Comparison of ENCODE assay signal across 8 cellular contexts in the genomic region with DNA sequence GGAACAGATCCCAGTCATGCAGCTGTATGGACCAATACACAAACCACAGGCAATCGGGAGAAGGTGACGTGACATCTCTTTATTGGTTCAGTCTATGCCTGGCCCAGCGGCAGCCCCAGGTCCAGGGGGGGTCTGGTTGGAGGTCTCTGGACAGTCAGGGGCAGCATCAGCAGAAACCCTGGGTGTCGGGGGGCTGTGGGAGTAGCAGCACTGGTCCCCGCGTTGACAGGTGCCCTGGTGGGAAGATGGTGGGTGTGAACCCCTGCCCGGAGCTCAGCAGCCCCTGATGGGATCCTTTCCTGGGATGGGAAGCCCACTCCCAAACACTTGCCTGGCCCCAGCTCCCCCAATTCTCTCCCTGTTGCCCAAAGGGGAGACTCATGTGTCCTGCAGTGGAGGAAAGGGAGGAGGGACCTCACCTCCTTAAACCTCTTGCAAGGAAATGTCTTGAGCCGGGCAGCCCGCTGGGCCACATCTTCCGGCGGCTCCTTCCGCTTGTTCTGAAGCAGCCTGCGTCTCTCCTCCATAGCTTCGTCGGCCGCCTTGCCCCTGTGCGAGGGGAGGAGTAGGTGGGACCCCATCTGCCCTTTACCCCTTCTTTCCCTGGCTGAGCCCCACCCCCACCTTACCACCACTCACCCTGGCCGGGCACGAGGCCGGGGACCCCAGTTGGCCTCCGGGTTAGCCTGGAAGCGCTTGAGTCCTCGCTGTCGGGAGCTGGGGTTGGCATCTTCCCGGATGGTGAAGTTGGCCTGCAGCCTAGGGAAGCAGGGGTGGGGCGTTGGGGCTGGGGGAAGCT. TPM values are rescaled to one million over a fixed set of nuclear protein-coding genes. Genes with fewer than 3 reads are reported as not detected.
A peak's percentile ranks its signal among the peaks of the same experiment; 100 is the strongest.
DNase-seq lines count a peak whose midpoint lies in the region; ATAC-seq and TF ChIP-seq lines count a peak whose summit lies in the region.

No MANE protein-coding gene starts in this region.

- no peaks in the 10 kb centered on the region for H3K36me3 Mint-ChIP-seq in glutamatergic neuron (ENCODE audit: unreplicated experiment)

- 67 to 82% (median 72%) methylated on average over 22 to 26 of the region's 26 CpGs for WGBS in heart left ventricle, 4 donors
- WGBS in tibial nerve, 2 donors = 63 to 69% methylated on average over 26 of the region's 26 CpGs

- ATAC-seq in heart left ventricle (no peak), esophagus mucosa (no peak)

- H3K36me3 ChIP-seq in heart left ventricle = peaks cover 0 to 23% (median 14%) of the 10 kb centered on the region in 9 donors
- H3K36me3 ChIP-seq in tibial nerve = peaks cover 0 to 46% (median 0%) of the 10 kb centered on the region in 3 donors

- H3K4me3 ChIP-seq in heart left ventricle (peak overlapping the region in 8 of 12 donors; percentile 18 to 60 (median 28)), tibial nerve (peak overlapping the region in 2 of 4 donors; percentile 34 to 35)

- H3K27ac ChIP-seq in heart left ventricle (peak overlapping the region; percentile 38 to 98 (median 92)), tibial nerve (peak overlapping the region in 3 of 4 donors; percentile 46 to 93 (median 81))

- TF ChIP-seq CTCF in heart left ventricle (IDR thresholded peaks at IDR 0.05) (peak in 1 of 12 donors; percentile 1), glutamatergic neuron (IDR thresholded peaks at IDR 0.05; ENCODE audit: partially characterized antibody, unreplicated experiment) (peak; percentile 39), tibial nerve (IDR thresholded peaks at IDR 0.05) (peak in 1 of 5 experiments; percentile 17)

- H3K4me1 Mint-ChIP-seq in glutamatergic neuron (ENCODE audit: low read depth, unreplicated experiment) = no peaks in the 10 kb centered on the region

- no peak for TF ChIP-seq EP300 in tibial nerve (IDR thresholded peaks at IDR 0.05)

- no peak for TF ChIP-seq POLR2A in heart left ventricle (IDR thresholded peaks at IDR 0.05)
- no peak for TF ChIP-seq POLR2A in tibial nerve (IDR thresholded peaks at IDR 0.05)

- H3K27me3 ChIP-seq in heart left ventricle (no peaks in the 10 kb centered on the region), tibial nerve (no peaks in the 10 kb centered on the region)

- peaks cover 3% of the 10 kb centered on the region for H3K9me3 Mint-ChIP-seq in glutamatergic neuron (ENCODE audit: unreplicated experiment)

- H3K27ac Mint-ChIP-seq in glutamatergic neuron (ENCODE audit: unreplicated experiment) = no peak overlapping the region

- no peak overlapping the region for H3K4me3 Mint-ChIP-seq in glutamatergic neuron (ENCODE audit: unreplicated experiment)

- intact Hi-C loops in heart left ventricle (cut with DNase I) (loop anchor here in 7 of 10 donors (2.0 to 5.0 kb wide), 3 partner anchors 46 to 157 kb away; a partner anchor contains a TSS), cardiac septum (cut with DNase I) (no loop called here)

- H3K9me3 ChIP-seq in heart left ventricle (no peaks in the 10 kb centered on the region), tibial nerve (no peaks in the 10 kb centered on the region)

- DNase-seq in heart left ventricle (peak in 1 of 5 donors; percentile 36), cardiac septum (ENCODE audit: low spot score) (no peak), UCSD-AML1 (lab: John Stamatoyannopoulos, UW; ENCODE audit: unreplicated experiment) (peak; percentile 72), glutamatergic neuron (no peak), tibial nerve (ENCODE audit: low spot score in 2 of 2) (no peak), HCEC 1CT (no peak), NCI-H2107 treated with DMSO at 0.1 percent for 48 hours (lab: John Stamatoyannopoulos, UW; ENCODE audit: unreplicated experiment) (no peak)

- peaks cover 6 to 55% (median 42%) of the 10 kb centered on the region in 12 donors for H3K4me1 ChIP-seq in heart left ventricle
- H3K4me1 ChIP-seq in tibial nerve = peaks cover 0 to 47% (median 17%) of the 10 kb centered on the region in 4 donors

- H3K27me3 Mint-ChIP-seq in glutamatergic neuron (ENCODE audit: unreplicated experiment) = peaks cover 13% of the 10 kb centered on the region

RNA-seq across cellular contexts. Expression of a gene that starts 2.4 kb away (rescaled TPM):
- total RNA-seq in heart left ventricle = 10 to 100 TPM in 3 of 9 donors, 1 to 10 TPM in 6; 5.2 to 19.1 (median 8.3) TPM
- polyA plus RNA-seq in heart left ventricle = 1 to 10 TPM; 7.7 to 8.4 TPM
- total RNA-seq in cardiac septum = 9.4 TPM
- 1.3 TPM for total RNA-seq in glutamatergic neuron (ENCODE audit: unreplicated experiment)
- 10 to 100 TPM; 21.1 to 43.5 (median 25.8) TPM for total RNA-seq in tibial nerve
- 1.4 TPM for total RNA-seq in esophagus mucosa

RNA-seq across cellular contexts. Expression of a gene that starts 11.5 kb away (rescaled TPM):
- total RNA-seq in heart left ventricle (10 to 100 TPM; 15.1 to 22.6 (median 16.2) TPM), cardiac septum (17.5 TPM), glutamatergic neuron (ENCODE audit: unreplicated experiment) (29.2 TPM), tibial nerve (10 to 100 TPM; 38.4 to 92.7 (median 49.2) TPM), esophagus mucosa (23.8 TPM)
- polyA plus RNA-seq in heart left ventricle = 10 to 100 TPM; 26.4 to 32.4 TPM

RNA-seq across cellular contexts. Expression of a gene that starts 13.0 kb away (rescaled TPM):
- total RNA-seq in heart left ventricle (10 to 100 TPM; 28.7 to 88.2 (median 41.8) TPM), cardiac septum (33.8 TPM), glutamatergic neuron (ENCODE audit: unreplicated experiment) (68.6 TPM), tibial nerve (10 to 100 TPM; 15.3 to 37.1 (median 25.8) TPM), esophagus mucosa (40.0 TPM)
- polyA plus RNA-seq in heart left ventricle = 10 to 100 TPM; 49.6 to 74.2 TPM

RNA-seq across cellular contexts. Expression of a gene that starts 45.1 kb away (rescaled TPM):
- total RNA-seq in heart left ventricle (10 to 100 TPM; 24.0 to 48.8 (median 35.8) TPM), cardiac septum (25.7 TPM), glutamatergic neuron (ENCODE audit: unreplicated experiment) (17.2 TPM), tibial nerve (100 to 1,000 TPM in 1 of 4 donors, 10 to 100 TPM in 3; 58.6 to 145 (median 86.6) TPM), esophagus mucosa (46.0 TPM)
- 10 to 100 TPM; 52.5 to 64.7 TPM for polyA plus RNA-seq in heart left ventricle

RNA-seq across cellular contexts. Expression of a gene that starts 45.2 kb away (rescaled TPM):
- 100 to 1,000 TPM in 1 of 9 donors, 10 to 100 TPM in 8; 17.6 to 101 (median 29.1) TPM for total RNA-seq in heart left ventricle
- polyA plus RNA-seq in heart left ventricle = 10 to 100 TPM; 21.8 to 35.7 TPM
- total RNA-seq in cardiac septum = 28.4 TPM
- total RNA-seq in glutamatergic neuron (ENCODE audit: unreplicated experiment) = 109 TPM
- total RNA-seq in tibial nerve = 10 to 100 TPM; 37.3 to 77.4 (median 58.3) TPM
- total RNA-seq in esophagus mucosa = 97.7 TPM
